3 cellular contexts compared by ENCODE assay signal in genomic region chr19:4157164-4157563, GRCh38.
TF ChIP-seq lines count a peak whose summit lies in the region.

No MANE protein-coding gene starts in this region.

TF ChIP-seq in SK-N-SH, 30 proteins besides CTCF, POLR2A, EP300 and RAD21:
- TF ChIP-seq SIN3A (IDR thresholded peaks at IDR 0.05; ENCODE audit: borderline replicate concordance, low read depth, low read length) = no peak
- TF ChIP-seq RFX5 (IDR thresholded peaks at IDR 0.05; ENCODE audit: low read length) = no peak
- TF ChIP-seq, protein P1, sequence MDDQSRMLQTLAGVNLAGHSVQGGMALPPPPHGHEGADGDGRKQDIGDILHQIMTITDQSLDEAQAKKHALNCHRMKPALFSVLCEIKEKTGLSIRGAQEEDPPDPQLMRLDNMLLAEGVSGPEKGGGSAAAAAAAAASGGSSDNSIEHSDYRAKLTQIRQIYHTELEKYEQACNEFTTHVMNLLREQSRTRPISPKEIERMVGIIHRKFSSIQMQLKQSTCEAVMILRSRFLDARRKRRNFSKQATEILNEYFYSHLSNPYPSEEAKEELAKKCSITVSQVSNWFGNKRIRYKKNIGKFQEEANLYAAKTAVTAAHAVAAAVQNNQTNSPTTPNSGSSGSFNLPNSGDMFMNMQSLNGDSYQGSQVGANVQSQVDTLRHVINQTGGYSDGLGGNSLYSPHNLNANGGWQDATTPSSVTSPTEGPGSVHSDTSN (IDR thresholded peaks at IDR 0.05) = no peak
- TF ChIP-seq RCOR1 (IDR thresholded peaks at IDR 0.05; ENCODE audit: low read length) = no peak
- TF ChIP-seq FOXM1 (IDR thresholded peaks at IDR 0.05; ENCODE audit: low read depth) = no peak

TF ChIP-seq in SK-N-SH treated with all-trans-retinoic acid at 6 μM for 48 hours, 23 proteins besides CTCF, POLR2A, EP300 and RAD21:
- TF ChIP-seq ZFP3 (CRISPR knock-in tag; IDR thresholded peaks at IDR 0.05) (no peak), ZFP30 (CRISPR knock-in tag; IDR thresholded peaks at IDR 0.05) (no peak)

TF ChIP-seq in HepG2, 621 proteins besides CTCF, POLR2A, EP300 and RAD21:
- no peak for TF ChIP-seq MTF1 (CRISPR knock-in tag; IDR thresholded peaks at IDR 0.05)
- no peak for TF ChIP-seq ZNF496 (CRISPR knock-in tag; IDR thresholded peaks at IDR 0.05; ENCODE audit: insufficient replicate concordance)
- no peak for TF ChIP-seq TIGD3 (CRISPR knock-in tag; IDR thresholded peaks at IDR 0.05; ENCODE audit: borderline replicate concordance)
- no peak for TF ChIP-seq MEF2D (CRISPR knock-in tag; IDR thresholded peaks at IDR 0.05)
- TF ChIP-seq ZNF768 (CRISPR knock-in tag; IDR thresholded peaks at IDR 0.05) = peak; percentile 99
- TF ChIP-seq MLX (CRISPR knock-in tag; IDR thresholded peaks at IDR 0.05) = no peak
- TF ChIP-seq, protein P2, sequence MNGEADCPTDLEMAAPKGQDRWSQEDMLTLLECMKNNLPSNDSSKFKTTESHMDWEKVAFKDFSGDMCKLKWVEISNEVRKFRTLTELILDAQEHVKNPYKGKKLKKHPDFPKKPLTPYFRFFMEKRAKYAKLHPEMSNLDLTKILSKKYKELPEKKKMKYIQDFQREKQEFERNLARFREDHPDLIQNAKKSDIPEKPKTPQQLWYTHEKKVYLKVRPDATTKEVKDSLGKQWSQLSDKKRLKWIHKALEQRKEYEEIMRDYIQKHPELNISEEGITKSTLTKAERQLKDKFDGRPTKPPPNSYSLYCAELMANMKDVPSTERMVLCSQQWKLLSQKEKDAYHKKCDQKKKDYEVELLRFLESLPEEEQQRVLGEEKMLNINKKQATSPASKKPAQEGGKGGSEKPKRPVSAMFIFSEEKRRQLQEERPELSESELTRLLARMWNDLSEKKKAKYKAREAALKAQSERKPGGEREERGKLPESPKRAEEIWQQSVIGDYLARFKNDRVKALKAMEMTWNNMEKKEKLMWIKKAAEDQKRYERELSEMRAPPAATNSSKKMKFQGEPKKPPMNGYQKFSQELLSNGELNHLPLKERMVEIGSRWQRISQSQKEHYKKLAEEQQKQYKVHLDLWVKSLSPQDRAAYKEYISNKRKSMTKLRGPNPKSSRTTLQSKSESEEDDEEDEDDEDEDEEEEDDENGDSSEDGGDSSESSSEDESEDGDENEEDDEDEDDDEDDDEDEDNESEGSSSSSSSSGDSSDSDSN (CRISPR knock-in tag; IDR thresholded peaks at IDR 0.05) = no peak
- no peak for TF ChIP-seq ZNF737 (CRISPR knock-in tag; IDR thresholded peaks at IDR 0.05; ENCODE audit: borderline replicate concordance)
- no peak for TF ChIP-seq ADNP (CRISPR knock-in tag; IDR thresholded peaks at IDR 0.05)
- no peak for TF ChIP-seq ZNF607 (CRISPR knock-in tag; IDR thresholded peaks at IDR 0.05; ENCODE audit: borderline replicate concordance)
- peak; percentile 76 for TF ChIP-seq ZMYM3 (CRISPR knock-in tag; IDR thresholded peaks at IDR 0.05)
- no peak for TF ChIP-seq ATF6 (CRISPR knock-in tag; conservative IDR thresholded peaks at IDR 0.05)
- no peak for TF ChIP-seq CSRNP1 (CRISPR knock-in tag; IDR thresholded peaks at IDR 0.05)
- TF ChIP-seq ZNF337 (CRISPR knock-in tag; IDR thresholded peaks at IDR 0.05; ENCODE audit: borderline replicate concordance, low read depth) = no peak
- no peak for TF ChIP-seq MZF1 (CRISPR knock-in tag; IDR thresholded peaks at IDR 0.05; ENCODE audit: borderline replicate concordance)
- TF ChIP-seq KDM1A (CRISPR knock-in tag; IDR thresholded peaks at IDR 0.05) = 0 out of 2 replicates have a peak, but pooled peaks have one; percentile 29
- TF ChIP-seq ZNF629 (CRISPR knock-in tag; conservative IDR thresholded peaks at IDR 0.05) = peak; percentile 76
